Comparison of ENCODE assay signal across 2 cellular contexts in the genomic region with DNA sequence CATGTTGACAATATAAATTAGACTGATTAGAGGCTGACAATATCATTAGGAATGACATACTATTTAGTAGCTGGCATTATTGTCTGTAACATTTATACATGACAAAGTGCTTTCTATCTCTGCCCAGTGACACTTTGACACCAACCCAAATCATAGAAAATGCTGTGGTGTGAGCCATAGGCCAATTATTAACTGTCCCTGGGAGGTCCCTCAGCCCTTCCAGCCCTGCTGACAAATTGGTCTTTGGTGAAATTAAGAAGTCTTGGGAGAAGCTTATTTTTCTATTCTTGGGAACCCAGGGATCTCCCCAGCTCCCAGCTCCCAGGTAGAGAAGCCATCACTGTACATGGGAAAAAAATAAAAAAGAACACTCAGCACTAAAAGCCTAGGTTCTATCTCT.
TF ChIP-seq lines count a peak whose summit lies in the region.

No MANE protein-coding gene starts in this region.

TF ChIP-seq in GM23338, 12 proteins besides CTCF, POLR2A, EP300 and RAD21 (continues in another document):
- TF ChIP-seq EZH2phosphoT487 (IDR thresholded peaks at IDR 0.05; ENCODE audit: unreplicated experiment) = no peak
- no peak for TF ChIP-seq POLR2AphosphoS5 (IDR thresholded peaks at IDR 0.05; ENCODE audit: low read depth)
- TF ChIP-seq, protein P1, sequence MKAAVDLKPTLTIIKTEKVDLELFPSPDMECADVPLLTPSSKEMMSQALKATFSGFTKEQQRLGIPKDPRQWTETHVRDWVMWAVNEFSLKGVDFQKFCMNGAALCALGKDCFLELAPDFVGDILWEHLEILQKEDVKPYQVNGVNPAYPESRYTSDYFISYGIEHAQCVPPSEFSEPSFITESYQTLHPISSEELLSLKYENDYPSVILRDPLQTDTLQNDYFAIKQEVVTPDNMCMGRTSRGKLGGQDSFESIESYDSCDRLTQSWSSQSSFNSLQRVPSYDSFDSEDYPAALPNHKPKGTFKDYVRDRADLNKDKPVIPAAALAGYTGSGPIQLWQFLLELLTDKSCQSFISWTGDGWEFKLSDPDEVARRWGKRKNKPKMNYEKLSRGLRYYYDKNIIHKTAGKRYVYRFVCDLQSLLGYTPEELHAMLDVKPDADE (IDR thresholded peaks at IDR 0.05) = no peak
- TF ChIP-seq STAT1 (IDR thresholded peaks at IDR 0.05; ENCODE audit: unreplicated experiment) = no peak
- no peak for TF ChIP-seq JUNB (IDR thresholded peaks at IDR 0.05; ENCODE audit: unreplicated experiment)
- no peak for TF ChIP-seq NANOG (IDR thresholded peaks at IDR 0.05; ENCODE audit: borderline replicate concordance)
- TF ChIP-seq CREB1 (CRISPR knock-in tag; IDR thresholded peaks at IDR 0.05; ENCODE audit: low read depth) = no peak
- TF ChIP-seq, protein P2, sequence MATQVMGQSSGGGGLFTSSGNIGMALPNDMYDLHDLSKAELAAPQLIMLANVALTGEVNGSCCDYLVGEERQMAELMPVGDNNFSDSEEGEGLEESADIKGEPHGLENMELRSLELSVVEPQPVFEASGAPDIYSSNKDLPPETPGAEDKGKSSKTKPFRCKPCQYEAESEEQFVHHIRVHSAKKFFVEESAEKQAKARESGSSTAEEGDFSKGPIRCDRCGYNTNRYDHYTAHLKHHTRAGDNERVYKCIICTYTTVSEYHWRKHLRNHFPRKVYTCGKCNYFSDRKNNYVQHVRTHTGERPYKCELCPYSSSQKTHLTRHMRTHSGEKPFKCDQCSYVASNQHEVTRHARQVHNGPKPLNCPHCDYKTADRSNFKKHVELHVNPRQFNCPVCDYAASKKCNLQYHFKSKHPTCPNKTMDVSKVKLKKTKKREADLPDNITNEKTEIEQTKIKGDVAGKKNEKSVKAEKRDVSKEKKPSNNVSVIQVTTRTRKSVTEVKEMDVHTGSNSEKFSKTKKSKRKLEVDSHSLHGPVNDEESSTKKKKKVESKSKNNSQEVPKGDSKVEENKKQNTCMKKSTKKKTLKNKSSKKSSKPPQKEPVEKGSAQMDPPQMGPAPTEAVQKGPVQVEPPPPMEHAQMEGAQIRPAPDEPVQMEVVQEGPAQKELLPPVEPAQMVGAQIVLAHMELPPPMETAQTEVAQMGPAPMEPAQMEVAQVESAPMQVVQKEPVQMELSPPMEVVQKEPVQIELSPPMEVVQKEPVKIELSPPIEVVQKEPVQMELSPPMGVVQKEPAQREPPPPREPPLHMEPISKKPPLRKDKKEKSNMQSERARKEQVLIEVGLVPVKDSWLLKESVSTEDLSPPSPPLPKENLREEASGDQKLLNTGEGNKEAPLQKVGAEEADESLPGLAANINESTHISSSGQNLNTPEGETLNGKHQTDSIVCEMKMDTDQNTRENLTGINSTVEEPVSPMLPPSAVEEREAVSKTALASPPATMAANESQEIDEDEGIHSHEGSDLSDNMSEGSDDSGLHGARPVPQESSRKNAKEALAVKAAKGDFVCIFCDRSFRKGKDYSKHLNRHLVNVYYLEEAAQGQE (IDR thresholded peaks at IDR 0.05; ENCODE audit: unreplicated experiment) = no peak
- no peak for TF ChIP-seq EZH2 (IDR thresholded peaks at IDR 0.05; ENCODE audit: low read depth, unreplicated experiment)
- TF ChIP-seq ZNF331 (CRISPR knock-in tag; IDR thresholded peaks at IDR 0.05; ENCODE audit: low read depth) = no peak
- no peak for TF ChIP-seq ZNF114 (CRISPR knock-in tag; IDR thresholded peaks at IDR 0.05)

TF ChIP-seq in H1, 55 proteins besides CTCF, POLR2A, EP300 and RAD21:
- TF ChIP-seq POU5F1 (IDR thresholded peaks at IDR 0.05; ENCODE audit: low read depth, low read length) (no peak), SP1 (IDR thresholded peaks at IDR 0.05; ENCODE audit: low read depth, low read length) (no peak), KDM4A (IDR thresholded peaks at IDR 0.05; ENCODE audit: low read depth, low read length, severe bottlenecking) (no peak), JUN (IDR thresholded peaks at IDR 0.05; ENCODE audit: low read depth, low read length) (no peak), RXRA (IDR thresholded peaks at IDR 0.05; ENCODE audit: insufficient read depth, low read depth, low read length) (no peak), JUND (IDR thresholded peaks at IDR 0.05; ENCODE audit: low read length) (no peak), CBX5 (IDR thresholded peaks at IDR 0.05; ENCODE audit: low read depth, low read length) (no peak), SUZ12 (IDR thresholded peaks at IDR 0.05; ENCODE audit: low read length) (no peak), KDM5A (IDR thresholded peaks at IDR 0.05; ENCODE audit: low read length) (no peak), SP4 (IDR thresholded peaks at IDR 0.05; ENCODE audit: low read length) (no peak), BCL11A (IDR thresholded peaks at IDR 0.05; ENCODE audit: low read depth in 2 of 2, low read length in 2 of 2) (no peak), SIN3A (conservative IDR thresholded peaks at IDR 0.05 in 1 of 2, IDR thresholded peaks at IDR 0.05 in 1 of 2; ENCODE audit: low read depth in 1 of 2, low read length in 2 of 2) (no peak), BRCA1 (IDR thresholded peaks at IDR 0.05; ENCODE audit: low read depth, low read length) (no peak), YY1 (IDR thresholded peaks at IDR 0.05; ENCODE audit: low read depth, low read length) (no peak), BACH1 (IDR thresholded peaks at IDR 0.05; ENCODE audit: low read length) (no peak)
- TF ChIP-seq, protein P3, sequence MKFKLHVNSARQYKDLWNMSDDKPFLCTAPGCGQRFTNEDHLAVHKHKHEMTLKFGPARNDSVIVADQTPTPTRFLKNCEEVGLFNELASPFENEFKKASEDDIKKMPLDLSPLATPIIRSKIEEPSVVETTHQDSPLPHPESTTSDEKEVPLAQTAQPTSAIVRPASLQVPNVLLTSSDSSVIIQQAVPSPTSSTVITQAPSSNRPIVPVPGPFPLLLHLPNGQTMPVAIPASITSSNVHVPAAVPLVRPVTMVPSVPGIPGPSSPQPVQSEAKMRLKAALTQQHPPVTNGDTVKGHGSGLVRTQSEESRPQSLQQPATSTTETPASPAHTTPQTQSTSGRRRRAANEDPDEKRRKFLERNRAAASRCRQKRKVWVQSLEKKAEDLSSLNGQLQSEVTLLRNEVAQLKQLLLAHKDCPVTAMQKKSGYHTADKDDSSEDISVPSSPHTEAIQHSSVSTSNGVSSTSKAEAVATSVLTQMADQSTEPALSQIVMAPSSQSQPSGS (IDR thresholded peaks at IDR 0.05; ENCODE audit: low read length) = no peak
